In the genomic region with DNA sequence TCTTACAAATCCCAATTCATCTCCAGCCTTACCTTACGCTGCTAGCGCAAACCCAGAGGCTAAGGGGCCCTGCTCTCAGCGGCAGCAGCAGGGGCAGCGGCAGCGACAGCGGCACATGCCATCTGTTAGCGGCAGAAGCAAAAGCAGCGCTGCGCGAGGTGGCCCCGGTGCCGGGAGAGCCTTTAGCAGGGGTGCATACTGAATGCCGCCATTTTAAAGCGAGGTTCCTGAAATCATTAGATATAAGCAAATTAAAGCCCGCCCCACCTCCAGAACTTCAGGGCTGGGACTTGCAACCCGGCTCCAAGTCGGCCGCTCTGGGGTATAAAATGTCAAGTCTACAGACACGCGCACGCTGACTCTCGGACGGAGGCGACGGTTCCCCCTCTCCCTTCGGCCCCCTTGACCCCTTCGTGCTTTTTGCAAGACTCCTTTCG, we compare ENCODE assay signal across 8 cellular contexts. TPM values are rescaled to one million over a fixed set of nuclear protein-coding genes. Genes with fewer than 3 reads are reported as not detected.
DNase-seq lines count a peak whose midpoint lies in the region; ATAC-seq and TF ChIP-seq lines count a peak whose summit lies in the region.

A gene with protein sequence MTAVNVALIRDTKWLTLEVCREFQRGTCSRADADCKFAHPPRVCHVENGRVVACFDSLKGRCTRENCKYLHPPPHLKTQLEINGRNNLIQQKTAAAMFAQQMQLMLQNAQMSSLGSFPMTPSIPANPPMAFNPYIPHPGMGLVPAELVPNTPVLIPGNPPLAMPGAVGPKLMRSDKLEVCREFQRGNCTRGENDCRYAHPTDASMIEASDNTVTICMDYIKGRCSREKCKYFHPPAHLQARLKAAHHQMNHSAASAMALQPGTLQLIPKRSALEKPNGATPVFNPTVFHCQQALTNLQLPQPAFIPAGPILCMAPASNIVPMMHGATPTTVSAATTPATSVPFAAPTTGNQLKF (minus strand): TSS at position 220 of the 437 bp plus-strand sequence. CDS start 49,427 bp downstream, outside the sequence.

- no peaks in the 10 kb centered on the region for H3K36me3 Mint-ChIP-seq in activated CD4-positive, alpha-beta T cell treated with anti-CD3 and anti-CD28 coated beads for 36 hours (ENCODE audit: low read depth)
- peaks cover 6% of the 10 kb centered on the region for H3K36me3 Mint-ChIP-seq in dendritic cell treated with granulocyte-macrophage colony-stimulating factor and Interleukin-4, amounts not matched to agents 40 ng/mL and 50 ng/mL, for 4 days (ENCODE audit: low read depth)

- DNase-seq in NCI-H345 (lab: John Stamatoyannopoulos, UW) = peak; percentile 75
- DNase-seq in activated CD4-positive, alpha-beta T cell treated with anti-CD3 and anti-CD28 coated beads for 36 hours = peak; percentile 76
- DNase-seq in lower leg skin (ENCODE audit: low spot score in 2 of 2) = peak in 1 of 2 donors; percentile 28
- DNase-seq in stimulated activated CD4-positive, alpha-beta T cell treated with anti-CD3 and anti-CD28 coated beads, TNF-alpha, amount 100 ng/mL, for 4 hours (ENCODE audit: low read depth in 3 of 3) = peak; percentile 31 to 34 (median 32)

- peak within 1 kb of the TSS; percentile 84 for H3K27ac ChIP-seq in 22Rv1

- intact Hi-C loops in activated CD4-positive, alpha-beta T cell treated with anti-CD3 and anti-CD28 coated beads for 36 hours (cut with DNase I, micrococcal nuclease) = loop anchor here (1.0 to 10.0 kb wide), 9 partner anchors 9 to 672 kb away; a partner anchor contains a TSS
- intact Hi-C loops in dendritic cell treated with granulocyte-macrophage colony-stimulating factor and Interleukin-4, amounts not matched to agents 40 ng/mL and 50 ng/mL, for 4 days (cut with micrococcal nuclease) = loop anchor here (5.0 to 10.0 kb wide), 2 partner anchors 267 to 674 kb away; no protein-coding TSS in a partner anchor
- intact Hi-C loops in lower leg skin (cut with DNase I; ENCODE audit: low total_unique reads) = no loop called here

- peaks cover 44% of the 10 kb centered on the region for H3K4me1 Mint-ChIP-seq in activated CD4-positive, alpha-beta T cell treated with anti-CD3 and anti-CD28 coated beads for 36 hours
- H3K4me1 Mint-ChIP-seq in dendritic cell treated with granulocyte-macrophage colony-stimulating factor and Interleukin-4, amounts not matched to agents 40 ng/mL and 50 ng/mL, for 4 days (ENCODE audit: low read depth) = peaks cover 11% of the 10 kb centered on the region

- H3K4me3 ChIP-seq in lower leg skin (ENCODE audit: low read depth, poor library complexity, severe bottlenecking) = peak within 1 kb of the TSS; percentile 42

- CTCF ChIA-PET in activated CD4-positive, alpha-beta T cell treated with anti-CD3 and anti-CD28 coated beads for 36 hours (lab: Charles Lee) = no interaction called here

- ATAC-seq in GM18867 (IDR thresholded peaks at IDR 0.05; ENCODE audit: unreplicated experiment) = peak; percentile 40
- ATAC-seq in HG03066 (IDR thresholded peaks at IDR 0.05; ENCODE audit: low read depth, unreplicated experiment) = peak; percentile 34
- ATAC-seq in activated CD4-positive, alpha-beta T cell treated with anti-CD3 and anti-CD28 coated beads for 36 hours = peak; percentile 67

- TF ChIP-seq CTCF in 22Rv1 (IDR thresholded peaks at IDR 0.05) (no peak), lower leg skin (IDR thresholded peaks at IDR 0.05) (no peak)

- H3K4me3 Mint-ChIP-seq in activated CD4-positive, alpha-beta T cell treated with anti-CD3 and anti-CD28 coated beads for 36 hours = peak within 1 kb of the TSS; percentile 86
- peak within 1 kb of the TSS; percentile 96 for H3K4me3 Mint-ChIP-seq in dendritic cell treated with granulocyte-macrophage colony-stimulating factor and Interleukin-4, amounts not matched to agents 40 ng/mL and 50 ng/mL, for 4 days

- no peaks in the 10 kb centered on the region for H3K9me3 Mint-ChIP-seq in activated CD4-positive, alpha-beta T cell treated with anti-CD3 and anti-CD28 coated beads for 36 hours (ENCODE audit: low read depth)
- no peaks in the 10 kb centered on the region for H3K9me3 Mint-ChIP-seq in dendritic cell treated with granulocyte-macrophage colony-stimulating factor and Interleukin-4, amounts not matched to agents 40 ng/mL and 50 ng/mL, for 4 days

- POLR2A ChIA-PET in activated CD4-positive, alpha-beta T cell treated with anti-CD3 and anti-CD28 coated beads for 36 hours (lab: Charles Lee) = interaction anchor here (0.7 kb wide), 1 partner anchor 273 kb away, joined by 3 read pairs; no protein-coding TSS in a partner anchor

- no peaks in the 10 kb centered on the region for H3K27me3 Mint-ChIP-seq in activated CD4-positive, alpha-beta T cell treated with anti-CD3 and anti-CD28 coated beads for 36 hours
- no peaks in the 10 kb centered on the region for H3K27me3 Mint-ChIP-seq in dendritic cell treated with granulocyte-macrophage colony-stimulating factor and Interleukin-4, amounts not matched to agents 40 ng/mL and 50 ng/mL, for 4 days

- WGBS in lower leg skin, 2 donors = 0 to 38% methylated on average over 19 to 28 of the region's 28 CpGs

- H3K27ac Mint-ChIP-seq in activated CD4-positive, alpha-beta T cell treated with anti-CD3 and anti-CD28 coated beads for 36 hours = peak within 1 kb of the TSS; percentile 98
- peak within 1 kb of the TSS; percentile 99 for H3K27ac Mint-ChIP-seq in dendritic cell treated with granulocyte-macrophage colony-stimulating factor and Interleukin-4, amounts not matched to agents 40 ng/mL and 50 ng/mL, for 4 days

- TF ChIP-seq POLR2A in lower leg skin (IDR thresholded peaks at IDR 0.05) = no peak

RNA-seq across cellular contexts. Expression of the gene that starts here (rescaled TPM):
- total RNA-seq in activated CD4-positive, alpha-beta T cell treated with anti-CD3 and anti-CD28 coated beads for 36 hours = 10 to 100 TPM; 15.3 to 19.3 TPM
- 10 to 100 TPM; 22.6 to 33.3 (median 27.2) TPM for total RNA-seq in lower leg skin
